In genomic region chr2:27083410-27084296, GRCh38 we compare ENCODE assay signal across 16 cellular contexts. TPM values are rescaled to one million over a fixed set of nuclear protein-coding genes. Genes with fewer than 3 reads are reported as not detected.
DNase-seq lines count a peak whose midpoint lies in the region; ATAC-seq and TF ChIP-seq lines count a peak whose summit lies in the region.
"Had no signal": no experiment of that assay in that cellular context is flagged by ENCODE, and none has a peak within 500 bp of the region (broad histone marks: within the 10 kb centered on the region; RNA-seq: fewer than 3 reads in every experiment).

No MANE protein-coding gene starts in this region.

- no CpG with 5 or more reads among the region's 20 CpGs for WGBS in neuronal stem cell (ENCODE audit: extremely low coverage in 2 of 2, insufficient read length in 2 of 2, insufficient replicate concordance in 1 of 2), 2 donors

- H3K27me3 ChIP-seq in neuronal stem cell (ENCODE audit: control insufficient read depth in 3 of 3, insufficient read depth in 3 of 3, low read depth in 1 of 3, low read length in 3 of 3): peaks cover 0 to 6% (median 6%) of the 10 kb centered on the region in 3 experiments
- no peaks in the 10 kb centered on the region for H3K27me3 ChIP-seq in effector memory CD4-positive, alpha-beta T cell (replicated peaks; ENCODE audit: control insufficient read depth, insufficient read depth, low read length, poor library complexity, severe bottlenecking)
- H3K27me3 ChIP-seq: upper lobe of right lung had no signal

- no peak overlapping the region for H3K9ac ChIP-seq in neuronal stem cell (ENCODE audit: low read depth, low read length, poor library complexity)

- no peak overlapping the region for H3K14ac ChIP-seq in neuronal stem cell (ENCODE audit: low read length)

- no peak overlapping the region for H2BK120ac ChIP-seq in neuronal stem cell (ENCODE audit: low read depth, low read length)

- TF ChIP-seq CTCF in WTC11 (IDR thresholded peaks at IDR 0.05): no peak

- POLR2A ChIA-PET in WTC11 (lab: Charles Lee): interaction anchor here (0.6 to 2.6 kb wide), 3 partner anchors 12 to 208 kb away, joined by 3 to 11 read pairs (median 3); partner anchors contain the start of genes AGBL5 and OST4

- H3K27ac ChIP-seq in neuronal stem cell (replicated peaks; ENCODE audit: low read length): no peak overlapping the region
- no peak overlapping the region for H3K27ac ChIP-seq in effector memory CD4-positive, alpha-beta T cell (ENCODE audit: insufficient read depth, low read length, poor library complexity, severe bottlenecking)
- H3K27ac ChIP-seq: 22Rv1, upper lobe of right lung had no signal

- H3K23ac ChIP-seq in neuronal stem cell (ENCODE audit: low read depth, low read length, poor library complexity): no peak overlapping the region

- peak overlapping the region; percentile 92 for H2AK5ac ChIP-seq in neuronal stem cell (ENCODE audit: low read depth, low read length)

- no peak overlapping the region for H2BK5ac ChIP-seq in neuronal stem cell (ENCODE audit: low read length)

- no peak overlapping the region for H4K91ac ChIP-seq in neuronal stem cell (ENCODE audit: low read depth, low read length, poor library complexity)

- no peak overlapping the region for H2BK12ac ChIP-seq in neuronal stem cell (ENCODE audit: low read length)

- no peaks in the 10 kb centered on the region for H3K9me3 ChIP-seq in neuronal stem cell (replicated peaks in 1 of 2; ENCODE audit: control insufficient read depth in 2 of 2, insufficient read depth in 1 of 2, low read depth in 1 of 2, low read length in 2 of 2)
- H3K9me3 ChIP-seq in effector memory CD4-positive, alpha-beta T cell (ENCODE audit: control insufficient read depth, low read length): no peaks in the 10 kb centered on the region
- H3K9me3 ChIP-seq: upper lobe of right lung had no signal

- H3K4me1 Mint-ChIP-seq in WTC11: peaks cover 28% of the 10 kb centered on the region

- H3K27ac Mint-ChIP-seq in WTC11: peak overlapping the region; percentile 54; the same call in 1 of the 2 replicates

- no peaks in the 10 kb centered on the region for H3K36me3 ChIP-seq in neuronal stem cell (replicated peaks in 1 of 2; ENCODE audit: control insufficient read depth in 2 of 2, insufficient read depth in 2 of 2, low read length in 2 of 2)
- H3K36me3 ChIP-seq in effector memory CD4-positive, alpha-beta T cell (ENCODE audit: control insufficient read depth, insufficient read depth, low read length): no peaks in the 10 kb centered on the region
- H3K36me3 ChIP-seq: upper lobe of right lung had no signal

- no peak overlapping the region for H2AFZ ChIP-seq in neuronal stem cell (ENCODE audit: low read length)

- no peak overlapping the region for H3K4me3 Mint-ChIP-seq in WTC11

- DNase-seq in DMS 273 (lab: John Stamatoyannopoulos, UW; ENCODE audit: unreplicated experiment): peak; percentile 54
- DNase-seq in DMS 273 treated with DMSO at 0.1 percent for 48 hours (lab: John Stamatoyannopoulos, UW): no peak
- DNase-seq in WTC11 (ENCODE audit: low spot score): no peak
- no peak for DNase-seq in neuronal stem cell (ENCODE audit: low spot score)
- no peak for DNase-seq in effector memory CD4-positive, alpha-beta T cell
- DNase-seq: activated T-cell treated with anti-CD3 and anti-CD28 coated beads, Interleukin-2, amount 50 U/mL, for 48 hours; COR-L47; KG1; left cardiac atrium; naive B cell; NCI-H2081; upper lobe of right lung had no signal

- no peaks in the 10 kb centered on the region for H3K36me3 Mint-ChIP-seq in WTC11
- H3K36me3 Mint-ChIP-seq: naive B cell had no signal

- H3K18ac ChIP-seq in neuronal stem cell (ENCODE audit: low read length): no peak overlapping the region

- CTCF ChIA-PET in WTC11 (lab: Charles Lee): interaction anchor here (1.5 to 6.4 kb wide), 5 partner anchors 10 to 122 kb away, joined by 4 to 50 read pairs (median 6); partner anchors contain the start of genes AGBL5 and OST4

- no peak overlapping the region for H3K4me3 ChIP-seq in neuronal stem cell (ENCODE audit: low read length in 2 of 2)
- no peak overlapping the region for H3K4me3 ChIP-seq in effector memory CD4-positive, alpha-beta T cell (ENCODE audit: insufficient read depth, low read depth, low read length, poor library complexity, severe bottlenecking)
- H3K4me3 ChIP-seq: skin epidermis, upper lobe of right lung had no signal

- peaks cover 21% of the 10 kb centered on the region for H3K27me3 Mint-ChIP-seq in WTC11 (ENCODE audit: low read depth)

- peak overlapping the region; percentile 42 for H2BK15ac ChIP-seq in neuronal stem cell (ENCODE audit: low read length)

- no peaks in the 10 kb centered on the region for H3K9me3 Mint-ChIP-seq in WTC11
- H3K9me3 Mint-ChIP-seq: naive B cell had no signal

- ATAC-seq in WTC11 (no peak), GM18873 (IDR thresholded peaks at IDR 0.05; ENCODE audit: low FRiP score, unreplicated experiment) (no peak)
- ATAC-seq: left cardiac atrium, SK-N-SH treated with all-trans-retinoic acid at 6 μM for 48 hours, upper lobe of right lung had no signal

- H4K8ac ChIP-seq in neuronal stem cell (ENCODE audit: low read depth, low read length): no peak overlapping the region

- peaks cover 13 to 35% of the 10 kb centered on the region in 2 donors for H3K4me1 ChIP-seq in neuronal stem cell (ENCODE audit: control insufficient read depth in 2 of 2, insufficient read depth in 1 of 2, low read depth in 1 of 2, low read length in 2 of 2)
- peaks cover 33% of the 10 kb centered on the region for H3K4me1 ChIP-seq in effector memory CD4-positive, alpha-beta T cell (ENCODE audit: control insufficient read depth, insufficient read depth, low read length, poor library complexity, severe bottlenecking)

- H3K4ac ChIP-seq in neuronal stem cell (ENCODE audit: low read length): no peak overlapping the region

- H3K4me2 ChIP-seq in neuronal stem cell (ENCODE audit: insufficient read depth, low read length, poor library complexity, severe bottlenecking): no peak overlapping the region

- H3K79me1 ChIP-seq in neuronal stem cell (ENCODE audit: low read depth, low read length): no peaks in the 10 kb centered on the region

TF ChIP-seq in WTC11, 78 proteins besides CTCF, POLR2A, EP300 and RAD21:
- TF ChIP-seq JAZF1 (CRISPR knock-in tag; IDR thresholded peaks at IDR 0.05) (no peak), NR1H2 (CRISPR knock-in tag; IDR thresholded peaks at IDR 0.05) (no peak), GTF2I (CRISPR knock-in tag; conservative IDR thresholded peaks at IDR 0.05) (no peak), TEAD1 (CRISPR knock-in tag; IDR thresholded peaks at IDR 0.05) (no peak), SP1 (CRISPR knock-in tag; conservative IDR thresholded peaks at IDR 0.05) (no peak), GABPB1 (CRISPR knock-in tag; IDR thresholded peaks at IDR 0.05) (peak; percentile 92), PRDM15 (CRISPR knock-in tag; IDR thresholded peaks at IDR 0.05) (peak; percentile 57; the same call in 1 of the 2 replicates)
- TF ChIP-seq, protein P1, sequence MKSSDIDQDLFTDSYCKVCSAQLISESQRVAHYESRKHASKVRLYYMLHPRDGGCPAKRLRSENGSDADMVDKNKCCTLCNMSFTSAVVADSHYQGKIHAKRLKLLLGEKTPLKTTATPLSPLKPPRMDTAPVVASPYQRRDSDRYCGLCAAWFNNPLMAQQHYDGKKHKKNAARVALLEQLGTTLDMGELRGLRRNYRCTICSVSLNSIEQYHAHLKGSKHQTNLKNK (CRISPR knock-in tag; IDR thresholded peaks at IDR 0.05): no peak

RNA-seq across cellular contexts. Expression of gene KHK, which starts 2.9 kb away (rescaled TPM):
- total RNA-seq in WTC11 (2021): 15.5 to 17.4 TPM (median 17.4 TPM) in 3 replicates
- polyA plus RNA-seq in neuronal stem cell (2013, experiment 1 of 2): 3.8 TPM
- 3.7 TPM for polyA plus RNA-seq in neuronal stem cell (2013, experiment 2 of 2)

RNA-seq across cellular contexts. Expression of gene EMILIN1, which starts 5.2 kb away (rescaled TPM):
- total RNA-seq in WTC11 (2021): 3.0 to 4.0 TPM (median 3.5 TPM) in 3 replicates
- polyA plus RNA-seq in neuronal stem cell (2013, experiment 1 of 2): 3.0 TPM
- 2.9 TPM for polyA plus RNA-seq in neuronal stem cell (2013, experiment 2 of 2)

RNA-seq across cellular contexts. Expression of gene OST4, which starts 12.2 kb away (rescaled TPM):
- 210 to 239 TPM (median 226 TPM) in 3 replicates for total RNA-seq in WTC11 (2021)
- polyA plus RNA-seq in neuronal stem cell (2013, experiment 1 of 2): 668 TPM
- 664 TPM for polyA plus RNA-seq in neuronal stem cell (2013, experiment 2 of 2)

RNA-seq across cellular contexts. Expression of gene AGBL5, which starts 32.2 kb away (rescaled TPM):
- total RNA-seq in WTC11 (2021): 43.0 to 57.1 TPM (median 55.6 TPM) in 3 replicates
- 79.9 TPM for polyA plus RNA-seq in neuronal stem cell (2013, experiment 1 of 2)
- 78.2 TPM for polyA plus RNA-seq in neuronal stem cell (2013, experiment 2 of 2)

RNA-seq across cellular contexts. Expression of gene CGREF1, which starts 35.3 kb away (rescaled TPM):
- 3.5 to 4.0 TPM (median 3.8 TPM) in 3 replicates for total RNA-seq in WTC11 (2021)
- 4.3 TPM for polyA plus RNA-seq in neuronal stem cell (2013, experiment 1 of 2)
- polyA plus RNA-seq in neuronal stem cell (2013, experiment 2 of 2): 4.5 TPM
